Comparison of ENCODE assay signal across 42 cellular contexts in genomic region chrX:8500203-8500602, GRCh38. TPM values are rescaled to one million over a fixed set of nuclear protein-coding genes. Genes with fewer than 3 reads are reported as not detected.
"Had no signal": no experiment of that assay in that cellular context is flagged by ENCODE, and none has a peak within 500 bp of the region (broad histone marks: within the 10 kb centered on the region; RNA-seq: fewer than 3 reads in every experiment).

No MANE protein-coding gene starts in this region.

- H3K27me3 Mint-ChIP-seq: activated naive CD4-positive, alpha-beta T cell treated with anti-CD3 and anti-CD28 coated beads, Interleukin-2, amount 10 ng/mL, durations not matched to agents 7 days and 5 days; activated naive CD8-positive, alpha-beta T cell; activated naive CD8-positive, alpha-beta T cell treated with anti-CD3 and anti-CD28 coated beads for 36 hours; activated naive CD8-positive, alpha-beta T cell treated with anti-CD3 and anti-CD28 coated beads, Interleukin-2, amount 10 ng/mL, durations not matched to agents 7 days and 5 days; activated T-cell treated with anti-CD3 and anti-CD28 coated beads, Interleukin-2, amount 50 U/mL, for 24 hours; activated T-helper 17 cell treated with anti-CD3 and anti-CD28 coated beads, Interleukin-2, amount 50 U/mL, for 72 hours; brain; central memory CD8-positive, alpha-beta T cell had no signal

- H3K9me3 ChIP-seq: adrenal gland, ascending aorta, body of pancreas, breast epithelium had no signal

- H3K4me1 Mint-ChIP-seq: activated naive CD4-positive, alpha-beta T cell treated with anti-CD3 and anti-CD28 coated beads, Interleukin-2, amount 10 ng/mL, durations not matched to agents 7 days and 5 days; activated naive CD4-positive, alpha-beta T cell treated with anti-CD3 and anti-CD28 coated beads, Interleukin-2, amount 50 U/mL, for 24 hours; activated naive CD8-positive, alpha-beta T cell treated with anti-CD3 and anti-CD28 coated beads for 36 hours; activated naive CD8-positive, alpha-beta T cell treated with anti-CD3 and anti-CD28 coated beads, Interleukin-2, amount 10 ng/mL, durations not matched to agents 7 days and 5 days; activated T-helper 17 cell treated with anti-CD3 and anti-CD28 coated beads, Interleukin-2, amount 50 U/mL, for 72 hours; brain; central memory CD8-positive, alpha-beta T cell had no signal

- H3K36me3 ChIP-seq: adrenal gland, ascending aorta, brain microvascular endothelial cell, breast epithelium, cardiac muscle cell had no signal

- H3K4me3 ChIP-seq: adrenal gland, ascending aorta, body of pancreas, breast epithelium, cardiac muscle cell had no signal

- H3K27ac Mint-ChIP-seq: activated naive CD4-positive, alpha-beta T cell treated with anti-CD3 and anti-CD28 coated beads for 36 hours; activated naive CD4-positive, alpha-beta T cell treated with anti-CD3 and anti-CD28 coated beads, Interleukin-2, amount 10 ng/mL, durations not matched to agents 7 days and 5 days; activated naive CD4-positive, alpha-beta T cell treated with anti-CD3 and anti-CD28 coated beads, Interleukin-2, amount 50 U/mL, for 24 hours; activated naive CD4-positive, alpha-beta T cell treated with anti-CD3 and anti-CD28 coated beads, Interleukin-2, amount 50 U/mL, for 72 hours; activated naive CD8-positive, alpha-beta T cell; activated naive CD8-positive, alpha-beta T cell treated with anti-CD3 and anti-CD28 coated beads for 36 hours; activated naive CD8-positive, alpha-beta T cell treated with anti-CD3 and anti-CD28 coated beads, Interleukin-2, amount 10 ng/mL, durations not matched to agents 7 days and 5 days; activated T-cell treated with anti-CD3 and anti-CD28 coated beads, Interleukin-2, amount 50 U/mL, for 24 hours; activated T-cell treated with anti-CD3 and anti-CD28 coated beads, Interleukin-2, amount 50 U/mL, for 72 hours; activated T-helper 1 cell treated with anti-CD3 and anti-CD28 coated beads, Interleukin-12 subunit alpha, Interleukin-12 subunit beta, Interleukin-2, Interleukin-4 antibody, amounts not matched to agents 30 ng/mL and 10 ng/mL and 1 ng/mL, durations not matched to agents 14 hours and 24 hours and 36 hours; activated T-helper 17 cell treated with anti-CD3 and anti-CD28 coated beads, Interleukin-2, amount 50 U/mL, for 72 hours; activated T-helper 2 cell treated with anti-CD3 and anti-CD28 coated beads, Interferon-gamma antibody, Interleukin-2, Interleukin-4, amounts not matched to agents 10 μg/mL and 5 μg/mL and 100 μg/mL, durations not matched to agents 14 hours and 24 hours and 36 hours; brain had no signal

- H3K27me3 ChIP-seq: ascending aorta, body of pancreas, brain microvascular endothelial cell, breast epithelium, cardiac muscle cell had no signal

- DNase-seq: activated effector memory CD4-positive, alpha-beta T cell treated with anti-CD3 and anti-CD28 coated beads, Interleukin-2, amount 50 U/mL, for 16 hours; activated effector memory CD4-positive, alpha-beta T cell treated with Interleukin-2 at 50 U/mL for 16 hours; activated gamma-delta T cell; activated gamma-delta T cell treated with Interleukin-2 at 50 U/mL for 16 hours; activated naive CD4-positive, alpha-beta T cell; activated naive CD4-positive, alpha-beta T cell treated with anti-CD3 and anti-CD28 coated beads for 36 hours; activated naive CD4-positive, alpha-beta T cell treated with anti-CD3 and anti-CD28 coated beads, Interleukin-2, amount 10 ng/mL, durations not matched to agents 7 days and 5 days; activated naive CD4-positive, alpha-beta T cell treated with anti-CD3 and anti-CD28 coated beads, Interleukin-2, amount 50 U/mL, for 16 hours; activated naive CD4-positive, alpha-beta T cell treated with Interleukin-2 at 50 U/mL for 16 hours; activated naive CD8-positive, alpha-beta T cell treated with anti-CD3 and anti-CD28 coated beads for 36 hours; activated naive CD8-positive, alpha-beta T cell treated with anti-CD3 and anti-CD28 coated beads, Interleukin-2, amount 10 ng/mL, durations not matched to agents 7 days and 5 days; activated T-cell treated with anti-CD3 and anti-CD28 coated beads for 4 hours; activated T-cell treated with anti-CD3 and anti-CD28 coated beads, Interleukin-2, amount 50 U/mL, for 1 hour; activated T-cell treated with anti-CD3 and anti-CD28 coated beads, Interleukin-2, amount 50 U/mL, for 24 hours; activated T-cell treated with anti-CD3 and anti-CD28 coated beads, Interleukin-2, amount 50 U/mL, for 4 hours; activated T-cell treated with anti-CD3 and anti-CD28 coated beads, Interleukin-2, amount 50 U/mL, for 48 hours; activated T-cell treated with anti-CD3 and anti-CD28 coated beads, Interleukin-2, amount 50 U/mL, for 72 hours; adrenal gland; amniotic stem cell; amygdala; anterior cingulate cortex; aorta; body of pancreas; brain microvascular endothelial cell; caudate nucleus; central memory CD4-positive, alpha-beta T cell; cerebellar nuclear complex had no signal

- H3K9me3 Mint-ChIP-seq: activated naive CD4-positive, alpha-beta T cell treated with anti-CD3 and anti-CD28 coated beads for 36 hours; activated naive CD4-positive, alpha-beta T cell treated with anti-CD3 and anti-CD28 coated beads, Interleukin-2, amount 10 ng/mL, durations not matched to agents 7 days and 5 days; activated naive CD4-positive, alpha-beta T cell treated with anti-CD3 and anti-CD28 coated beads, Interleukin-2, amount 50 U/mL, for 24 hours; activated naive CD4-positive, alpha-beta T cell treated with anti-CD3 and anti-CD28 coated beads, Interleukin-2, amount 50 U/mL, for 72 hours; activated naive CD8-positive, alpha-beta T cell treated with anti-CD3 and anti-CD28 coated beads for 36 hours; activated naive CD8-positive, alpha-beta T cell treated with anti-CD3 and anti-CD28 coated beads, Interleukin-2, amount 10 ng/mL, durations not matched to agents 7 days and 5 days; activated T-cell treated with anti-CD3 and anti-CD28 coated beads, Interleukin-2, amount 50 U/mL, for 24 hours; activated T-cell treated with anti-CD3 and anti-CD28 coated beads, Interleukin-2, amount 50 U/mL, for 4 hours; activated T-helper 1 cell treated with anti-CD3 and anti-CD28 coated beads, Interleukin-12 subunit alpha, Interleukin-12 subunit beta, Interleukin-2, Interleukin-4 antibody, amounts not matched to agents 30 ng/mL and 10 ng/mL and 1 ng/mL, durations not matched to agents 14 hours and 24 hours and 36 hours; activated T-helper 17 cell treated with anti-CD3 and anti-CD28 coated beads, Interleukin-2, amount 50 U/mL, for 72 hours; activated T-helper 2 cell treated with anti-CD3 and anti-CD28 coated beads, Interferon-gamma antibody, Interleukin-2, Interleukin-4, amounts not matched to agents 10 μg/mL and 5 μg/mL and 100 μg/mL, durations not matched to agents 14 hours and 24 hours and 36 hours; central memory CD8-positive, alpha-beta T cell had no signal

- H3K36me3 Mint-ChIP-seq: activated naive CD4-positive, alpha-beta T cell treated with anti-CD3 and anti-CD28 coated beads, Interleukin-2, amount 10 ng/mL, durations not matched to agents 7 days and 5 days; activated naive CD4-positive, alpha-beta T cell treated with anti-CD3 and anti-CD28 coated beads, Interleukin-2, amount 50 U/mL, for 24 hours; activated naive CD4-positive, alpha-beta T cell treated with anti-CD3 and anti-CD28 coated beads, Interleukin-2, amount 50 U/mL, for 72 hours; activated naive CD8-positive, alpha-beta T cell; activated naive CD8-positive, alpha-beta T cell treated with anti-CD3 and anti-CD28 coated beads for 36 hours; activated naive CD8-positive, alpha-beta T cell treated with anti-CD3 and anti-CD28 coated beads, Interleukin-2, amount 10 ng/mL, durations not matched to agents 7 days and 5 days; brain had no signal

- H3K27ac ChIP-seq: adrenal gland, ascending aorta, body of pancreas, brain microvascular endothelial cell, breast epithelium, cardiac muscle cell had no signal

- ATAC-seq: activated naive CD4-positive, alpha-beta T cell treated with anti-CD3 and anti-CD28 coated beads, Interleukin-2, amount 50 U/mL, for 72 hours; activated T-cell treated with anti-CD3 and anti-CD28 coated beads, Interleukin-2, amount 50 U/mL, for 4 hours; activated T-cell treated with anti-CD3 and anti-CD28 coated beads, Interleukin-2, amount 50 U/mL, for 72 hours; activated T-helper 17 cell treated with anti-CD3 and anti-CD28 coated beads, Interleukin-2, amount 50 U/mL, for 72 hours; body of pancreas had no signal

- H3K4me3 Mint-ChIP-seq: activated naive CD4-positive, alpha-beta T cell treated with anti-CD3 and anti-CD28 coated beads for 36 hours; activated naive CD4-positive, alpha-beta T cell treated with anti-CD3 and anti-CD28 coated beads, Interleukin-2, amount 10 ng/mL, durations not matched to agents 7 days and 5 days; activated naive CD4-positive, alpha-beta T cell treated with anti-CD3 and anti-CD28 coated beads, Interleukin-2, amount 50 U/mL, for 24 hours; activated naive CD8-positive, alpha-beta T cell; activated naive CD8-positive, alpha-beta T cell treated with anti-CD3 and anti-CD28 coated beads for 36 hours; activated naive CD8-positive, alpha-beta T cell treated with anti-CD3 and anti-CD28 coated beads, Interleukin-2, amount 10 ng/mL, durations not matched to agents 7 days and 5 days; activated T-cell treated with anti-CD3 and anti-CD28 coated beads, Interleukin-2, amount 50 U/mL, for 24 hours; activated T-cell treated with anti-CD3 and anti-CD28 coated beads, Interleukin-2, amount 50 U/mL, for 4 hours; activated T-cell treated with anti-CD3 and anti-CD28 coated beads, Interleukin-2, amount 50 U/mL, for 72 hours; activated T-helper 1 cell treated with anti-CD3 and anti-CD28 coated beads, Interleukin-12 subunit alpha, Interleukin-12 subunit beta, Interleukin-2, Interleukin-4 antibody, amounts not matched to agents 30 ng/mL and 10 ng/mL and 1 ng/mL, durations not matched to agents 14 hours and 24 hours and 36 hours; activated T-helper 17 cell treated with anti-CD3 and anti-CD28 coated beads, Interleukin-2, amount 50 U/mL, for 72 hours; brain; central memory CD8-positive, alpha-beta T cell had no signal

- H3K4me1 ChIP-seq: adrenal gland, ascending aorta, body of pancreas, breast epithelium had no signal

RNA-seq across cellular contexts. Expression of gene VCX3B, which starts 35.6 kb away (rescaled TPM):
- total RNA-seq: activated naive CD4-positive, alpha-beta T cell treated with anti-CD3 and anti-CD28 coated beads for 36 hours; activated naive CD4-positive, alpha-beta T cell treated with anti-CD3 and anti-CD28 coated beads, Interleukin-2, amount 50 U/mL, for 72 hours; activated naive CD8-positive, alpha-beta T cell treated with anti-CD3 and anti-CD28 coated beads for 36 hours; activated naive CD8-positive, alpha-beta T cell treated with anti-CD3 and anti-CD28 coated beads, Interleukin-2, amount 10 ng/mL, durations not matched to agents 7 days and 5 days; activated T-cell treated with anti-CD3 and anti-CD28 coated beads, Interleukin-2, amount 50 U/mL, for 4 hours; activated T-cell treated with anti-CD3 and anti-CD28 coated beads, Interleukin-2, amount 50 U/mL, for 72 hours; activated T-helper 1 cell treated with anti-CD3 and anti-CD28 coated beads, Interleukin-12 subunit alpha, Interleukin-12 subunit beta, Interleukin-2, Interleukin-4 antibody, amounts not matched to agents 30 ng/mL and 10 ng/mL and 1 ng/mL, durations not matched to agents 14 hours and 24 hours and 36 hours; activated T-helper 17 cell treated with anti-CD3 and anti-CD28 coated beads, Interleukin-2, amount 50 U/mL, for 72 hours; activated T-helper 2 cell treated with anti-CD3 and anti-CD28 coated beads, Interferon-gamma antibody, Interleukin-2, Interleukin-4, amounts not matched to agents 10 μg/mL and 5 μg/mL and 100 μg/mL, durations not matched to agents 14 hours and 24 hours and 36 hours; adrenal gland; aorta; ascending aorta; body of pancreas; breast epithelium; cardiac septum; cerebellum; chondrocyte had no signal
- polyA plus RNA-seq: adipose tissue had no signal
